In the genomic region with DNA sequence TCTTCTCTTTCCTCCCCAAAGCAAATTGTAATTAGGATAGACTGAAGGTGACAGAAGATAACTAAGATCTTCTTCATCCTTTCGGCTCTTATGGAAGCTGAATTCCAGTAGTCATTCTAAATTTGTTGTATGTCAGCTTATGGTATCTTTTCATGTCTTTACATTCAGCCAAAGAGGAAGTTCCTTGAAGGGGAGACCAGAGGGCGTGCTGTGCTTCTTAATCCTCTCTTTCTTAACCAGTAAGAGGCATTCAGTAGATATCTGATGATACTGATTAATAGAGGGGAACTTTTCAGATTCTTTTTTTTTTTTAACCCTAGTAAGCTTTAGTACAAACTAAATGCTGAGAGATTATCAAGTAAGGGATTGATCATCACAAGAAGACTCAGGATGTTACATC, we compare ENCODE assay signal across 1 cellular context.
TF ChIP-seq lines count a peak whose summit lies in the region.

No MANE protein-coding gene starts in this region.

TF ChIP-seq in K562, 482 proteins besides CTCF, POLR2A, EP300 and RAD21 (continued from another document):
- TF ChIP-seq, protein P1, sequence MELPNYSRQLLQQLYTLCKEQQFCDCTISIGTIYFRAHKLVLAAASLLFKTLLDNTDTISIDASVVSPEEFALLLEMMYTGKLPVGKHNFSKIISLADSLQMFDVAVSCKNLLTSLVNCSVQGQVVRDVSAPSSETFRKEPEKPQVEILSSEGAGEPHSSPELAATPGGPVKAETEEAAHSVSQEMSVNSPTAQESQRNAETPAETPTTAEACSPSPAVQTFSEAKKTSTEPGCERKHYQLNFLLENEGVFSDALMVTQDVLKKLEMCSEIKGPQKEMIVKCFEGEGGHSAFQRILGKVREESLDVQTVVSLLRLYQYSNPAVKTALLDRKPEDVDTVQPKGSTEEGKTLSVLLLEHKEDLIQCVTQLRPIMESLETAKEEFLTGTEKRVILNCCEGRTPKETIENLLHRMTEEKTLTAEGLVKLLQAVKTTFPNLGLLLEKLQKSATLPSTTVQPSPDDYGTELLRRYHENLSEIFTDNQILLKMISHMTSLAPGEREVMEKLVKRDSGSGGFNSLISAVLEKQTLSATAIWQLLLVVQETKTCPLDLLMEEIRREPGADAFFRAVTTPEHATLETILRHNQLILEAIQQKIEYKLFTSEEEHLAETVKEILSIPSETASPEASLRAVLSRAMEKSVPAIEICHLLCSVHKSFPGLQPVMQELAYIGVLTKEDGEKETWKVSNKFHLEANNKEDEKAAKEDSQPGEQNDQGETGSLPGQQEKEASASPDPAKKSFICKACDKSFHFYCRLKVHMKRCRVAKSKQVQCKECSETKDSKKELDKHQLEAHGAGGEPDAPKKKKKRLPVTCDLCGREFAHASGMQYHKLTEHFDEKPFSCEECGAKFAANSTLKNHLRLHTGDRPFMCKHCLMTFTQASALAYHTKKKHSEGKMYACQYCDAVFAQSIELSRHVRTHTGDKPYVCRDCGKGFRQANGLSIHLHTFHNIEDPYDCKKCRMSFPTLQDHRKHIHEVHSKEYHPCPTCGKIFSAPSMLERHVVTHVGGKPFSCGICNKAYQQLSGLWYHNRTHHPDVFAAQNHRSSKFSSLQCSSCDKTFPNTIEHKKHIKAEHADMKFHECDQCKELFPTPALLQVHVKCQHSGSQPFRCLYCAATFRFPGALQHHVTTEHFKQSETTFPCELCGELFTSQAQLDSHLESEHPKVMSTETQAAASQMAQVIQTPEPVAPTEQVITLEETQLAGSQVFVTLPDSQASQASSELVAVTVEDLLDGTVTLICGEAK (IDR thresholded peaks at IDR 0.05), result no peak
- TF ChIP-seq, protein P1 (CRISPR knock-in tag; IDR thresholded peaks at IDR 0.05), result no peak
- TF ChIP-seq SRSF7 (optimal IDR thresholded peaks at IDR 0.05; ENCODE audit: low read depth, low read length), result no peak
- no peak for TF ChIP-seq CGGBP1 (CRISPR knock-in tag; IDR thresholded peaks at IDR 0.05)
- TF ChIP-seq MED1 (CRISPR knock-in tag; IDR thresholded peaks at IDR 0.05; ENCODE audit: borderline replicate concordance), result no peak
- TF ChIP-seq, protein P2, sequence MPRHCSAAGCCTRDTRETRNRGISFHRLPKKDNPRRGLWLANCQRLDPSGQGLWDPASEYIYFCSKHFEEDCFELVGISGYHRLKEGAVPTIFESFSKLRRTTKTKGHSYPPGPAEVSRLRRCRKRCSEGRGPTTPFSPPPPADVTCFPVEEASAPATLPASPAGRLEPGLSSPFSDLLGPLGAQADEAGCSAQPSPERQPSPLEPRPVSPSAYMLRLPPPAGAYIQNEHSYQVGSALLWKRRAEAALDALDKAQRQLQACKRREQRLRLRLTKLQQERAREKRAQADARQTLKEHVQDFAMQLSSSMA (CRISPR knock-in tag; IDR thresholded peaks at IDR 0.05), result no peak
- TF ChIP-seq FOXA3 (CRISPR knock-in tag; conservative IDR thresholded peaks at IDR 0.05 in 1 of 2, IDR thresholded peaks at IDR 0.05 in 1 of 2), result no peak
- no peak for TF ChIP-seq U2AF2 (optimal IDR thresholded peaks at IDR 0.05; ENCODE audit: low read depth, low read length)
- TF ChIP-seq NFXL1 (CRISPR knock-in tag; IDR thresholded peaks at IDR 0.05), result no peak
- no peak for TF ChIP-seq SNIP1 (IDR thresholded peaks at IDR 0.05; ENCODE audit: low read depth)
- no peak for TF ChIP-seq HCFC1 (IDR thresholded peaks at IDR 0.05; ENCODE audit: low read depth, low read length)
- TF ChIP-seq FOXK1 (CRISPR knock-in tag; IDR thresholded peaks at IDR 0.05; ENCODE audit: borderline replicate concordance), result no peak
- no peak for TF ChIP-seq POLR2H (tag; IDR thresholded peaks at IDR 0.05; ENCODE audit: low read depth)
- TF ChIP-seq, protein P3, sequence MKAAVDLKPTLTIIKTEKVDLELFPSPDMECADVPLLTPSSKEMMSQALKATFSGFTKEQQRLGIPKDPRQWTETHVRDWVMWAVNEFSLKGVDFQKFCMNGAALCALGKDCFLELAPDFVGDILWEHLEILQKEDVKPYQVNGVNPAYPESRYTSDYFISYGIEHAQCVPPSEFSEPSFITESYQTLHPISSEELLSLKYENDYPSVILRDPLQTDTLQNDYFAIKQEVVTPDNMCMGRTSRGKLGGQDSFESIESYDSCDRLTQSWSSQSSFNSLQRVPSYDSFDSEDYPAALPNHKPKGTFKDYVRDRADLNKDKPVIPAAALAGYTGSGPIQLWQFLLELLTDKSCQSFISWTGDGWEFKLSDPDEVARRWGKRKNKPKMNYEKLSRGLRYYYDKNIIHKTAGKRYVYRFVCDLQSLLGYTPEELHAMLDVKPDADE (conservative IDR thresholded peaks at IDR 0.05; ENCODE audit: control insufficient read depth, low read depth, low read length), result no peak
- no peak for TF ChIP-seq ZNF699 (CRISPR knock-in tag; IDR thresholded peaks at IDR 0.05; ENCODE audit: insufficient replicate concordance)
- TF ChIP-seq NR2F6 (CRISPR knock-in tag; IDR thresholded peaks at IDR 0.05), result no peak
